ENCODE assay signal across 2 cellular contexts in genomic region chr9:76338418-76338817, GRCh38.
TF ChIP-seq lines count a peak whose summit lies in the region.

No MANE protein-coding gene starts in this region.

TF ChIP-seq in GM23338, 12 proteins besides CTCF, POLR2A, EP300 and RAD21 (continued from another document):
- TF ChIP-seq REST (IDR thresholded peaks at IDR 0.05; ENCODE audit: unreplicated experiment) (no peak), EZH2 (IDR thresholded peaks at IDR 0.05; ENCODE audit: low read depth, unreplicated experiment) (no peak), JUNB (IDR thresholded peaks at IDR 0.05; ENCODE audit: unreplicated experiment) (no peak), STAT1 (IDR thresholded peaks at IDR 0.05; ENCODE audit: unreplicated experiment) (no peak), ETS1 (IDR thresholded peaks at IDR 0.05) (no peak), ZNF114 (CRISPR knock-in tag; IDR thresholded peaks at IDR 0.05) (no peak), ZNF462 (CRISPR knock-in tag; IDR thresholded peaks at IDR 0.05) (no peak), CREB1 (CRISPR knock-in tag; IDR thresholded peaks at IDR 0.05; ENCODE audit: low read depth) (no peak)

TF ChIP-seq in WTC11, 78 proteins besides CTCF, POLR2A, EP300 and RAD21:
- peak; percentile 86 for TF ChIP-seq PRDM15 (CRISPR knock-in tag; IDR thresholded peaks at IDR 0.05)
- no peak for TF ChIP-seq PREB (CRISPR knock-in tag; IDR thresholded peaks at IDR 0.05; ENCODE audit: borderline replicate concordance)
TF ChIP-seq in WTC11: peak in this region for 1.
